ENCODE assay signal across 23 cellular contexts in genomic region chr16:66309-67182, GRCh38. TPM values are rescaled to one million over a fixed set of nuclear protein-coding genes. Genes with fewer than 3 reads are reported as not detected.
DNase-seq lines count a peak whose midpoint lies in the region; ATAC-seq, FAIRE-seq and TF ChIP-seq lines count a peak whose summit lies in the region.
"Had no signal": no experiment of that assay in that cellular context is flagged by ENCODE, and none has a peak within 500 bp of the region (broad histone marks: within the 10 kb centered on the region; RNA-seq: fewer than 3 reads in every experiment).

No MANE protein-coding gene starts in this region.

- H3K4me3 ChIP-seq in left ventricle myocardium inferior (no peak overlapping the region), right atrium auricular region (no peak overlapping the region), kidney (ENCODE audit: low read length in 2 of 2) (no peak overlapping the region), tibial artery (no peak overlapping the region)
- H3K4me3 ChIP-seq: heart right ventricle, ovary, Peyer's patch, SJCRH30, smooth muscle cell, testis, uterus had no signal

- H3K4me1 ChIP-seq in left ventricle myocardium inferior (peaks cover 69% of the 10 kb centered on the region), right atrium auricular region (peaks cover 0 to 62% of the 10 kb centered on the region in 2 donors), kidney (ENCODE audit: control insufficient read depth in 1 of 2, insufficient read depth in 1 of 2, low read depth in 1 of 2, low read length in 2 of 2) (peaks cover 0 to 15% of the 10 kb centered on the region in 2 donors), tibial artery (peaks cover 0 to 65% (median 63%) of the 10 kb centered on the region in 4 donors)

- no peaks in the 10 kb centered on the region for H3K9me3 ChIP-seq in left ventricle myocardium inferior (replicated peaks)
- no peaks in the 10 kb centered on the region for H3K9me3 ChIP-seq in right atrium auricular region
- no peaks in the 10 kb centered on the region for H3K9me3 ChIP-seq in kidney (ENCODE audit: control insufficient read depth in 1 of 2, low read length in 2 of 2)
- H3K9me3 ChIP-seq in tibial artery, result no peaks in the 10 kb centered on the region
- H3K9me3 ChIP-seq: heart right ventricle, ovary, Peyer's patch, SJCRH30, testis, uterus had no signal

- H3K27me3 ChIP-seq in left ventricle myocardium inferior (ENCODE audit: low read depth) (no peaks in the 10 kb centered on the region), right atrium auricular region (no peaks in the 10 kb centered on the region), tibial artery (no peaks in the 10 kb centered on the region)
- H3K27me3 ChIP-seq: ovary, Peyer's patch, SJCRH30, testis, uterus had no signal

- H3K27ac ChIP-seq in left ventricle myocardium inferior (replicated peaks), result peak overlapping the region; percentile 18
- H3K27ac ChIP-seq in right atrium auricular region, result peak overlapping the region in 1 of 2 donors; percentile 4
- H3K27ac ChIP-seq in caudate nucleus (ENCODE audit: low read depth, low read length), result peak overlapping the region; percentile 21
- H3K27ac ChIP-seq in kidney (ENCODE audit: low read depth in 2 of 2, low read length in 2 of 2), result no peak overlapping the region
- peak overlapping the region; percentile 51 to 97 for H3K27ac ChIP-seq in tibial artery
- H3K27ac ChIP-seq: HL-60, Peyer's patch, SJCRH30, testis, uterus, WERI-Rb-1 had no signal

- no peak overlapping the region for H3K4me3 Mint-ChIP-seq in progenitor cell of endocrine pancreas (ENCODE audit: low read depth)
- no peak overlapping the region for H3K4me3 Mint-ChIP-seq in T-helper 2 cell treated with Interferon-gamma antibody and Interleukin-4, amounts not matched to agents 5 μg/mL and 100 μg/mL, for 36 hours
- H3K4me3 Mint-ChIP-seq: activated naive CD4-positive, alpha-beta T cell treated with anti-CD3 and anti-CD28 coated beads, Interleukin-2, amount 50 U/mL, for 24 hours; CD4-positive, alpha-beta T cell; effector memory CD8-positive, alpha-beta T cell had no signal

- H3K27me3 Mint-ChIP-seq in progenitor cell of endocrine pancreas, result no peaks in the 10 kb centered on the region
- peaks cover 24% of the 10 kb centered on the region for H3K27me3 Mint-ChIP-seq in T-helper 2 cell treated with Interferon-gamma antibody and Interleukin-4, amounts not matched to agents 5 μg/mL and 100 μg/mL, for 36 hours (ENCODE audit: low read depth)

- intact Hi-C loops in left ventricle myocardium inferior (cut with micrococcal nuclease) (no loop called here), kidney (cut with DNase I) (no loop called here), tibial artery (cut with DNase I; ENCODE audit: low total_unique reads) (no loop called here)

- peaks cover 2% of the 10 kb centered on the region for H3K36me3 Mint-ChIP-seq in progenitor cell of endocrine pancreas (ENCODE audit: insufficient read depth)
- no peaks in the 10 kb centered on the region for H3K36me3 Mint-ChIP-seq in T-helper 2 cell treated with Interferon-gamma antibody and Interleukin-4, amounts not matched to agents 5 μg/mL and 100 μg/mL, for 36 hours (ENCODE audit: low read depth)
- H3K36me3 Mint-ChIP-seq: activated naive CD4-positive, alpha-beta T cell treated with anti-CD3 and anti-CD28 coated beads, Interleukin-2, amount 50 U/mL, for 24 hours had no signal

- peaks cover 33% of the 10 kb centered on the region for H3K36me3 ChIP-seq in left ventricle myocardium inferior
- H3K36me3 ChIP-seq in right atrium auricular region, result peaks cover 36% of the 10 kb centered on the region
- H3K36me3 ChIP-seq in kidney (ENCODE audit: control insufficient read depth in 1 of 2, insufficient read depth in 2 of 2, low read length in 2 of 2), result no peaks in the 10 kb centered on the region
- peaks cover 35 to 36% (median 36%) of the 10 kb centered on the region in 3 donors for H3K36me3 ChIP-seq in tibial artery
- H3K36me3 ChIP-seq: ovary, SJCRH30, uterus, WERI-Rb-1 had no signal

- FAIRE-seq in kidney (lab: Jason Lieb, UNC), result no peak
- FAIRE-seq: D721Med, H54 had no signal

- H3K27ac Mint-ChIP-seq in progenitor cell of endocrine pancreas, result no peak overlapping the region
- H3K27ac Mint-ChIP-seq in T-helper 2 cell treated with Interferon-gamma antibody and Interleukin-4, amounts not matched to agents 5 μg/mL and 100 μg/mL, for 36 hours, result no peak overlapping the region
- H3K27ac Mint-ChIP-seq: CD4-positive, alpha-beta T cell had no signal

- H3K9ac ChIP-seq in kidney (ENCODE audit: low read length in 2 of 2), result no peak overlapping the region

- no peak for ATAC-seq in GM19328 (IDR thresholded peaks at IDR 0.05; ENCODE audit: unreplicated experiment)

- TF ChIP-seq CTCF in left ventricle myocardium inferior (IDR thresholded peaks at IDR 0.05; ENCODE audit: borderline replicate concordance) (no peak), right atrium auricular region (IDR thresholded peaks at IDR 0.05) (no peak), kidney (IDR thresholded peaks at IDR 0.05; ENCODE audit: borderline replicate concordance, extremely low read depth, insufficient read depth) (no peak), tibial artery (IDR thresholded peaks at IDR 0.05) (no peak), progenitor cell of endocrine pancreas (IDR thresholded peaks at IDR 0.05; ENCODE audit: unreplicated experiment) (no peak)

- peak; percentile 14 for DNase-seq in left ventricle myocardium inferior
- no peak for DNase-seq in right atrium auricular region (ENCODE audit: low spot score)
- DNase-seq in caudate nucleus (lab: John Stamatoyannopoulos, UW), result peak in 1 of 61 donors; percentile 25
- DNase-seq in kidney, result peak; percentile 60
- no peak for DNase-seq in tibial artery
- DNase-seq in progenitor cell of endocrine pancreas (ENCODE audit: low spot score, unreplicated experiment), result no peak
- no peak for DNase-seq in T-helper 2 cell treated with Interferon-gamma antibody and Interleukin-4, amounts not matched to agents 5 μg/mL and 100 μg/mL, for 36 hours (ENCODE audit: low spot score)

- no peaks in the 10 kb centered on the region for H3K9me3 Mint-ChIP-seq in progenitor cell of endocrine pancreas (ENCODE audit: low read depth)
- H3K9me3 Mint-ChIP-seq in T-helper 2 cell treated with Interferon-gamma antibody and Interleukin-4, amounts not matched to agents 5 μg/mL and 100 μg/mL, for 36 hours, result no peaks in the 10 kb centered on the region
- H3K9me3 Mint-ChIP-seq: activated naive CD4-positive, alpha-beta T cell treated with anti-CD3 and anti-CD28 coated beads, Interleukin-2, amount 50 U/mL, for 24 hours; CD4-positive, alpha-beta T cell; effector memory CD8-positive, alpha-beta T cell; nephron had no signal

- peaks cover 4% of the 10 kb centered on the region for H3K4me1 Mint-ChIP-seq in progenitor cell of endocrine pancreas (ENCODE audit: low read depth)
- H3K4me1 Mint-ChIP-seq in T-helper 2 cell treated with Interferon-gamma antibody and Interleukin-4, amounts not matched to agents 5 μg/mL and 100 μg/mL, for 36 hours (ENCODE audit: low read depth), result peaks cover 5% of the 10 kb centered on the region

RNA-seq across cellular contexts. Expression of gene RHBDF1, which starts 5.9 kb away (rescaled TPM):
- total RNA-seq in left ventricle myocardium inferior (24.4 TPM), right atrium auricular region (10 to 100 TPM; 12.0 to 25.4 TPM), kidney (33.1 TPM), progenitor cell of endocrine pancreas (51.3 and 58.2 TPM in 2 replicates)
- 12.0 TPM for polyA plus RNA-seq in kidney (ENCODE audit: insufficient read depth, low read depth, low replicate concordance)

RNA-seq across cellular contexts. Expression of gene MPG, which starts 11.5 kb away (rescaled TPM):
- total RNA-seq in left ventricle myocardium inferior (44.5 TPM), right atrium auricular region (10 to 100 TPM; 47.7 to 84.0 TPM), kidney (40.8 TPM), progenitor cell of endocrine pancreas (32.4 and 35.2 TPM in 2 replicates)
- 54.3 TPM for polyA plus RNA-seq in kidney (ENCODE audit: insufficient read depth, low read depth, low replicate concordance)

RNA-seq across cellular contexts. Expression of gene SNRNP25, which starts 12.9 kb away (rescaled TPM):
- 71.2 TPM for total RNA-seq in left ventricle myocardium inferior
- 10 to 100 TPM; 47.1 to 78.3 TPM for total RNA-seq in right atrium auricular region
- total RNA-seq in kidney, result 14.7 TPM
- 60.3 TPM for polyA plus RNA-seq in kidney (ENCODE audit: insufficient read depth, low read depth, low replicate concordance)
- 52.0 and 53.9 TPM in 2 replicates for total RNA-seq in progenitor cell of endocrine pancreas

RNA-seq across cellular contexts. Expression of gene POLR3K, which starts 13.1 kb away (rescaled TPM):
- total RNA-seq in left ventricle myocardium inferior (11.7 TPM), right atrium auricular region (1 to 10 TPM; 4.0 TPM), kidney (8.8 TPM), progenitor cell of endocrine pancreas (11.1 and 13.9 TPM in 2 replicates)
- polyA plus RNA-seq in kidney (ENCODE audit: insufficient read depth, low read depth, low replicate concordance), result 18.5 TPM

Comparison
In these comparisons a context has a peak if more than half of its experiments do, and no peak if none do; other contexts are left out.
1. DNase-seq: peak in left ventricle myocardium inferior (single experiment) and kidney (single experiment); none in right atrium auricular region (single experiment), tibial artery (0 of 2), progenitor cell of endocrine pancreas (single experiment) and T-helper 2 cell treated with Interferon-gamma antibody and Interleukin-4, amounts not matched to agents 5 μg/mL and 100 μg/mL, for 36 hours (single experiment).
2. H3K27ac ChIP-seq: peak in left ventricle myocardium inferior (single experiment), caudate nucleus (single experiment) and tibial artery (2 of 2); none in kidney (0 of 2).